Comparison of ENCODE assay signal across 33 cellular contexts in genomic region chr6:149733321-149733720, GRCh38. TPM values are rescaled to one million over a fixed set of nuclear protein-coding genes. Genes with fewer than 3 reads are reported as not detected.
DNase-seq lines count a peak whose midpoint lies in the region; ATAC-seq and TF ChIP-seq lines count a peak whose summit lies in the region.
"Had no signal": no experiment of that assay in that cellular context is flagged by ENCODE, and none has a peak within 500 bp of the region (broad histone marks: within the 10 kb centered on the region; RNA-seq: fewer than 3 reads in every experiment).

No MANE protein-coding gene starts in this region.

- H3K9me3 ChIP-seq in IMR-90 (ENCODE audit: control insufficient read depth, insufficient read depth, low read length) = no peaks in the 10 kb centered on the region
- no peaks in the 10 kb centered on the region for H3K9me3 ChIP-seq in thyroid gland
- no peaks in the 10 kb centered on the region for H3K9me3 ChIP-seq in heart left ventricle
- no peaks in the 10 kb centered on the region for H3K9me3 ChIP-seq in tibial nerve
- H3K9me3 ChIP-seq: A549; BE2C; BLaER1; BLaER1 treated with 17β-estradiol and CSF1 and Interleukin-3, amounts not matched to agents 10 nM and 100 nM; Caco-2 had no signal

- H3K27ac ChIP-seq in IMR-90 (ENCODE audit: insufficient read depth, low read length) (no peak overlapping the region), thyroid gland (no peak overlapping the region), heart left ventricle (no peak overlapping the region), tibial nerve (no peak overlapping the region)
- H3K27ac ChIP-seq: 22Rv1; A549; BLaER1; BLaER1 treated with 17β-estradiol and CSF1 and Interleukin-3, amounts not matched to agents 10 nM and 100 nM; C4-2B had no signal

- H3K56ac ChIP-seq in IMR-90 (ENCODE audit: extremely low read depth, insufficient read depth, low read length) = no peak overlapping the region

- no peaks in the 10 kb centered on the region for H3K9me3 Mint-ChIP-seq in progenitor cell of endocrine pancreas (ENCODE audit: low read depth)
- no peaks in the 10 kb centered on the region for H3K9me3 Mint-ChIP-seq in activated CD4-positive, alpha-beta memory T cell treated with anti-CD3 and anti-CD28 coated beads for 36 hours
- H3K9me3 Mint-ChIP-seq: CD14-positive monocyte; CD4-positive, alpha-beta memory T cell; CD4-positive, alpha-beta T cell; CD4-positive, CD25-positive, alpha-beta regulatory T cell; CD8-positive, alpha-beta memory T cell; CD8-positive, alpha-beta T cell had no signal

- POLR2A ChIA-PET in IMR-90 (lab: Charles Lee; ENCODE audit: unreplicated experiment) = no interaction called here
- POLR2A ChIA-PET in activated CD4-positive, alpha-beta memory T cell treated with anti-CD3 and anti-CD28 coated beads for 36 hours (lab: Charles Lee) = no interaction called here

- in situ Hi-C loops in IMR-90 (cut with MboI; ENCODE audit: low sequenced_read_pairs) = no loop called here

- H3K4me2 ChIP-seq in IMR-90 (ENCODE audit: low read depth, low read length) = no peak overlapping the region
- H3K4me2 ChIP-seq: A549; BLaER1; BLaER1 treated with 17β-estradiol and CSF1 and Interleukin-3, amounts not matched to agents 10 nM and 100 nM had no signal

- TF ChIP-seq EP300 in tibial nerve (IDR thresholded peaks at IDR 0.05) = no peak

- no peak overlapping the region for H3K18ac ChIP-seq in IMR-90 (ENCODE audit: low read depth, low read length)

- H2BK20ac ChIP-seq in IMR-90 (ENCODE audit: low read depth, low read length) = no peak overlapping the region

- H2AK5ac ChIP-seq in IMR-90 (ENCODE audit: low read depth, low read length) = no peak overlapping the region

- no peak for TF ChIP-seq POLR2A in IMR-90 (IDR thresholded peaks at IDR 0.05; ENCODE audit: low read depth, low read length)
- TF ChIP-seq POLR2A in thyroid gland (IDR thresholded peaks at IDR 0.05) = no peak
- no peak for TF ChIP-seq POLR2A in heart left ventricle (IDR thresholded peaks at IDR 0.05)
- no peak for TF ChIP-seq POLR2A in tibial nerve (IDR thresholded peaks at IDR 0.05)

- dilution Hi-C loops in IMR-90 (cut with HindIII; ENCODE audit: low sequenced_read_pairs, unreplicated experiment) = no loop called here

- H3K36me3 Mint-ChIP-seq in progenitor cell of endocrine pancreas (ENCODE audit: insufficient read depth) = peaks cover 12% of the 10 kb centered on the region
- H3K36me3 Mint-ChIP-seq in activated CD4-positive, alpha-beta memory T cell treated with anti-CD3 and anti-CD28 coated beads for 36 hours = peaks cover 26% of the 10 kb centered on the region

- WGBS in IMR-90 (ENCODE audit: extremely low coverage in 2 of 2, insufficient read length in 1 of 2), 2 experiments = no CpG with 5 or more reads among the region's 2 CpGs
- 58 to 64% methylated on average over 2 of the region's 2 CpGs for WGBS in thyroid gland, 2 donors
- 95 to 100% (median 97%) methylated on average over 2 of the region's 2 CpGs for WGBS in heart left ventricle, 4 donors
- 93 to 96% methylated on average over 2 of the region's 2 CpGs for WGBS in tibial nerve, 2 donors

- H2BK120ac ChIP-seq in IMR-90 (ENCODE audit: low read depth, low read length) = no peak overlapping the region

- H4K91ac ChIP-seq in IMR-90 (ENCODE audit: insufficient read depth, low read depth, low read length) = no peak overlapping the region

- no peak for ATAC-seq in IMR-90 (ENCODE audit: low read depth)
- ATAC-seq in heart left ventricle = no peak
- ATAC-seq: A549; CD8-positive, alpha-beta T cell had no signal

- peak overlapping the region; percentile 50 for H2AK9ac ChIP-seq in IMR-90 (replicated peaks; ENCODE audit: low read depth, low read length, poor library complexity)

- DNase-seq in IMR-90 (no peak), progenitor cell of endocrine pancreas (ENCODE audit: low spot score, unreplicated experiment) (no peak), thyroid gland (peak; percentile 53 to 64), heart left ventricle (no peak), tibial nerve (ENCODE audit: low spot score in 2 of 2) (no peak)
- DNase-seq in activated CD4-positive, alpha-beta memory T cell treated with anti-CD3 and anti-CD28 coated beads for 36 hours = no peak
- DNase-seq: 8988T; ACHN; AML-193; BE2C; C1 segment of cervical spinal cord; Caco-2; Calu3; CD4-positive, alpha-beta memory T cell; CD4-positive, alpha-beta T cell; CD4-positive, CD25-positive, alpha-beta regulatory T cell; CD8-positive, alpha-beta memory T cell; CD8-positive, alpha-beta T cell; COR-L47; DMS 273 treated with DMSO at 0.1 percent for 48 hours; DMS153; DMS53; DMS79; DMS79 treated with DMSO at 0.1 percent for 48 hours; DND-41; EL had no signal

- no peaks in the 10 kb centered on the region for H4K20me1 ChIP-seq in IMR-90 (ENCODE audit: insufficient read depth, low read length)

- TF ChIP-seq CTCF in IMR-90 (conservative IDR thresholded peaks at IDR 0.05; ENCODE audit: low read depth, low read length) = no peak
- TF ChIP-seq CTCF in progenitor cell of endocrine pancreas (IDR thresholded peaks at IDR 0.05; ENCODE audit: unreplicated experiment) = no peak
- no peak for TF ChIP-seq CTCF in thyroid gland (IDR thresholded peaks at IDR 0.05)
- TF ChIP-seq CTCF in heart left ventricle (IDR thresholded peaks at IDR 0.05) = no peak
- no peak for TF ChIP-seq CTCF in tibial nerve (IDR thresholded peaks at IDR 0.05)

- no peak overlapping the region for H4K5ac ChIP-seq in IMR-90 (ENCODE audit: low read depth, low read length)

- H2BK15ac ChIP-seq in IMR-90 (ENCODE audit: low read depth, low read length) = no peak overlapping the region

- no peak overlapping the region for H3K4me3 Mint-ChIP-seq in progenitor cell of endocrine pancreas (ENCODE audit: low read depth)
- H3K4me3 Mint-ChIP-seq in activated CD4-positive, alpha-beta memory T cell treated with anti-CD3 and anti-CD28 coated beads for 36 hours = no peak overlapping the region
- H3K4me3 Mint-ChIP-seq: B cell; CD14-positive monocyte; CD4-positive, alpha-beta memory T cell; CD4-positive, alpha-beta T cell; CD4-positive, CD25-positive, alpha-beta regulatory T cell; CD8-positive, alpha-beta memory T cell; CD8-positive, alpha-beta T cell had no signal

- H3K14ac ChIP-seq in IMR-90 (replicated peaks; ENCODE audit: low read depth, low read length) = no peak overlapping the region

- H3K4me3 ChIP-seq in IMR-90 (ENCODE audit: insufficient read depth, low read depth, low read length) (no peak overlapping the region), thyroid gland (replicated peaks in 1 of 3) (no peak overlapping the region), heart left ventricle (no peak overlapping the region), tibial nerve (no peak overlapping the region)
- H3K4me3 ChIP-seq: A549; BLaER1; BLaER1 treated with 17β-estradiol and CSF1 and Interleukin-3, amounts not matched to agents 10 nM and 100 nM had no signal

- no TSS peak for BruUV-seq in IMR-90 (replicated peaks; lab: Mats Ljungman, UMichigan)

- H3K4me1 Mint-ChIP-seq in progenitor cell of endocrine pancreas (ENCODE audit: low read depth) = no peaks in the 10 kb centered on the region
- peaks cover 7% of the 10 kb centered on the region for H3K4me1 Mint-ChIP-seq in activated CD4-positive, alpha-beta memory T cell treated with anti-CD3 and anti-CD28 coated beads for 36 hours (ENCODE audit: low read depth)

- no peak overlapping the region for H3K9ac ChIP-seq in IMR-90 (ENCODE audit: low read depth, low read length)
- H3K9ac ChIP-seq: BLaER1; BLaER1 treated with 17β-estradiol and CSF1 and Interleukin-3, amounts not matched to agents 10 nM and 100 nM had no signal

- H3K27me3 ChIP-seq in IMR-90 (ENCODE audit: control insufficient read depth, insufficient read depth, low read length) (no peaks in the 10 kb centered on the region), thyroid gland (no peaks in the 10 kb centered on the region), heart left ventricle (no peaks in the 10 kb centered on the region), tibial nerve (no peaks in the 10 kb centered on the region)
- H3K27me3 ChIP-seq: BE2C; BLaER1; BLaER1 treated with 17β-estradiol and CSF1 and Interleukin-3, amounts not matched to agents 10 nM and 100 nM had no signal

- H3K9me1 ChIP-seq in IMR-90 (ENCODE audit: insufficient read depth, low read length) = no peaks in the 10 kb centered on the region

- no peaks in the 10 kb centered on the region for H3K4me1 ChIP-seq in IMR-90 (ENCODE audit: control insufficient read depth, insufficient read depth, low read length)
- peaks cover 0 to 4% of the 10 kb centered on the region in 2 donors for H3K4me1 ChIP-seq in thyroid gland
- peaks cover 0 to 14% (median 0%) of the 10 kb centered on the region in 12 donors for H3K4me1 ChIP-seq in heart left ventricle
- H3K4me1 ChIP-seq in tibial nerve = no peaks in the 10 kb centered on the region
- H3K4me1 ChIP-seq: A549, BE2C had no signal

- intact Hi-C loops in IMR-90 (cut with micrococcal nuclease) (no loop called here), thyroid gland (cut with DNase I) (loop anchor here (10.0 kb wide), 1 partner anchor 169 kb away; the partner anchor contains the start of gene GINM1), heart left ventricle (cut with DNase I) (loop anchor here in 1 of 10 donors (10.0 kb wide), 1 partner anchor 191 kb away; the partner anchor contains the start of gene RAET1G)
- intact Hi-C loops in activated CD4-positive, alpha-beta memory T cell treated with anti-CD3 and anti-CD28 coated beads for 36 hours (cut with micrococcal nuclease) = no loop called here

- H3K4ac ChIP-seq in IMR-90 (ENCODE audit: low read depth, low read length) = no peak overlapping the region

- no peaks in the 10 kb centered on the region; a peak in 1 of 4 replicates for H3K79me1 ChIP-seq in IMR-90 (ENCODE audit: low read depth in 1 of 2, low read length in 2 of 2)

- no peak for TF ChIP-seq RAD21 in IMR-90 (IDR thresholded peaks at IDR 0.05; ENCODE audit: low read length)

- no peak overlapping the region for H2BK5ac ChIP-seq in IMR-90 (ENCODE audit: low read depth, low read length, poor library complexity, severe bottlenecking)

- no peak overlapping the region for H3K23ac ChIP-seq in IMR-90 (ENCODE audit: low read depth, low read length)

- CTCF ChIA-PET in IMR-90 (lab: Yijun Ruan, JAX) = no interaction called here
- CTCF ChIA-PET in activated CD4-positive, alpha-beta memory T cell treated with anti-CD3 and anti-CD28 coated beads for 36 hours (lab: Charles Lee) = no interaction called here

- H3K36me3 ChIP-seq in IMR-90 (ENCODE audit: control insufficient read depth, insufficient read depth, low read length) (peaks cover 39% of the 10 kb centered on the region), thyroid gland (peaks cover 19 to 43% of the 10 kb centered on the region in 2 donors), heart left ventricle (peaks cover 0 to 100% (median 94%) of the 10 kb centered on the region in 9 donors), tibial nerve (peaks cover 1 to 95% (median 5%) of the 10 kb centered on the region in 3 donors)

- no peak overlapping the region for H2AFZ ChIP-seq in IMR-90 (replicated peaks; ENCODE audit: low read length, poor library complexity)

- H3K27ac Mint-ChIP-seq in progenitor cell of endocrine pancreas = peak overlapping the region; percentile 45
- H3K27ac Mint-ChIP-seq in activated CD4-positive, alpha-beta memory T cell treated with anti-CD3 and anti-CD28 coated beads for 36 hours = no peak overlapping the region
- H3K27ac Mint-ChIP-seq: B cell; CD4-positive, alpha-beta T cell; CD4-positive, CD25-positive, alpha-beta regulatory T cell; CD8-positive, alpha-beta T cell had no signal

- H4K8ac ChIP-seq in IMR-90 (ENCODE audit: low read depth in 2 of 2, low read length in 2 of 2) = no peak overlapping the region

- no peaks in the 10 kb centered on the region for H3K27me3 Mint-ChIP-seq in progenitor cell of endocrine pancreas
- H3K27me3 Mint-ChIP-seq in activated CD4-positive, alpha-beta memory T cell treated with anti-CD3 and anti-CD28 coated beads for 36 hours = no peaks in the 10 kb centered on the region
- H3K27me3 Mint-ChIP-seq: B cell; CD4-positive, alpha-beta memory T cell; CD4-positive, alpha-beta T cell; CD4-positive, CD25-positive, alpha-beta regulatory T cell; CD8-positive, alpha-beta memory T cell had no signal

RNA-seq across cellular contexts. Expression of gene NUP43, which starts 13.0 kb away (rescaled TPM):
- 35.0 and 40.5 TPM in 2 replicates for total RNA-seq in IMR-90 (2012; rRNA removed)
- polyA plus RNA-seq in IMR-90 (2012; rRNA removed) = 7.7 and 14.2 TPM in 2 replicates
- 2.7 and 4.1 TPM in 2 replicates for polyA plus RNA-seq in IMR-90 (2012; cell fraction: cytosol; rRNA removed)
- polyA plus RNA-seq in IMR-90 (2012; cell fraction: nucleus; rRNA removed; ENCODE audit: low replicate concordance) = 3.4 and 16.8 TPM in 2 replicates
- 58.0 and 60.8 TPM in 2 replicates for total RNA-seq in progenitor cell of endocrine pancreas
- total RNA-seq in thyroid gland = 100 to 1,000 TPM in 1 of 4 donors, 10 to 100 TPM in 3; 31.1 to 112 (median 53.7) TPM
- total RNA-seq in activated CD4-positive, alpha-beta memory T cell treated with anti-CD3 and anti-CD28 coated beads for 36 hours = 10 to 100 TPM; 64.3 to 69.8 TPM
- total RNA-seq in heart left ventricle = 10 to 100 TPM; 14.5 to 32.9 (median 27.2) TPM
- 10 to 100 TPM; 12.2 to 17.4 TPM for polyA plus RNA-seq in heart left ventricle
- 10 to 100 TPM; 18.9 to 24.3 (median 22.6) TPM for total RNA-seq in tibial nerve

RNA-seq across cellular contexts. Expression of gene LATS1, which starts 15.4 kb away (rescaled TPM):
- total RNA-seq in IMR-90 (2012; rRNA removed) (18.3 and 20.1 TPM in 2 replicates), progenitor cell of endocrine pancreas (40.5 and 41.8 TPM in 2 replicates), thyroid gland (10 to 100 TPM; 25.7 to 32.2 (median 30.0) TPM), heart left ventricle (10 to 100 TPM in 7 of 9 donors, 1 to 10 TPM in 2; 9.4 to 18.5 (median 10.9) TPM), tibial nerve (10 to 100 TPM; 21.0 to 25.8 (median 24.3) TPM)
- polyA plus RNA-seq in IMR-90 (2012; rRNA removed) (7.9 and 8.8 TPM in 2 replicates), heart left ventricle (1 to 10 TPM; 5.3 TPM)
- 1.7 and 3.7 TPM in 2 replicates for polyA plus RNA-seq in IMR-90 (2012; cell fraction: cytosol; rRNA removed)
- polyA plus RNA-seq in IMR-90 (2012; cell fraction: nucleus; rRNA removed; ENCODE audit: low replicate concordance) = 2.3 and 12.0 TPM in 2 replicates
- 10 to 100 TPM; 19.1 to 20.1 TPM for total RNA-seq in activated CD4-positive, alpha-beta memory T cell treated with anti-CD3 and anti-CD28 coated beads for 36 hours

RNA-seq across cellular contexts. Expression of gene PCMT1, which starts 16.2 kb away (rescaled TPM):
- 109 and 159 TPM in 2 replicates for total RNA-seq in IMR-90 (2012; rRNA removed)
- 100 and 101 TPM in 2 replicates for polyA plus RNA-seq in IMR-90 (2012; rRNA removed)
- 34.7 and 84.2 TPM in 2 replicates for polyA plus RNA-seq in IMR-90 (2012; cell fraction: cytosol; rRNA removed)
- polyA plus RNA-seq in IMR-90 (2012; cell fraction: nucleus; rRNA removed; ENCODE audit: low replicate concordance) = 19.8 and 52.8 TPM in 2 replicates
- 63.1 and 63.5 TPM in 2 replicates for total RNA-seq in progenitor cell of endocrine pancreas
- 100 to 1,000 TPM in 1 of 4 donors, 10 to 100 TPM in 3; 62.2 to 133 (median 77.9) TPM for total RNA-seq in thyroid gland
- 10 to 100 TPM; 92.6 to 98.0 TPM for total RNA-seq in activated CD4-positive, alpha-beta memory T cell treated with anti-CD3 and anti-CD28 coated beads for 36 hours
- 100 to 1,000 TPM; 128 to 186 (median 164) TPM for total RNA-seq in heart left ventricle
- 100 to 1,000 TPM in 1 of 2 donors, 10 to 100 TPM in 1; 72.2 to 243 TPM for polyA plus RNA-seq in heart left ventricle
- total RNA-seq in tibial nerve = 100 to 1,000 TPM in 1 of 4 donors, 10 to 100 TPM in 3; 85.0 to 135 (median 88.5) TPM

Comparison
In these comparisons a context has a peak if more than half of its experiments do, and no peak if none do; other contexts are left out.
1. DNase-seq: peak in thyroid gland (2 of 2); none in IMR-90 (single experiment), progenitor cell of endocrine pancreas (single experiment), activated CD4-positive, alpha-beta memory T cell treated with anti-CD3 and anti-CD28 coated beads for 36 hours (single experiment), heart left ventricle (0 of 5) and tibial nerve (0 of 2).